26 cellular contexts compared by ENCODE assay signal in genomic region chr7:3140834-3141233, GRCh38.
"Had no signal": no experiment of that assay in that cellular context is flagged by ENCODE, and none has a peak within 500 bp of the region (broad histone marks: within the 10 kb centered on the region; RNA-seq: fewer than 3 reads in every experiment).

No MANE protein-coding gene starts in this region.

- ATAC-seq: activated naive CD4-positive, alpha-beta T cell treated with anti-CD3 and anti-CD28 coated beads, Interleukin-2, amount 50 U/mL, for 72 hours; activated naive CD8-positive, alpha-beta T cell treated with anti-CD3 and anti-CD28 coated beads, Interleukin-2, amount 50 U/mL, for 24 hours; body of pancreas had no signal

- H3K27me3 ChIP-seq: ascending aorta, body of pancreas, Peyer's patch, SJSA1 had no signal

- H3K9me3 ChIP-seq: ascending aorta, Peyer's patch, SJSA1 had no signal

- H3K36me3 ChIP-seq: ascending aorta, Peyer's patch, SJSA1 had no signal

- H3K27ac ChIP-seq: ascending aorta, body of pancreas, Peyer's patch, RWPE1, SJSA1 had no signal

- DNase-seq: activated B cell treated with CpG ODN at 0.5 μM for 24 hours; activated CD4-positive, alpha-beta T cell treated with anti-CD3 and anti-CD28 coated beads for 1 hour; activated CD4-positive, alpha-beta T cell treated with anti-CD3 and anti-CD28 coated beads, Interleukin-2, amount 10 ng/mL, durations not matched to agents 24 days and 14 days; activated CD4-positive, alpha-beta T cell treated with anti-CD3 and anti-CD28 coated beads, Interleukin-2, amount 50 U/mL, for 48 hours; activated naive CD4-positive, alpha-beta T cell treated with Interleukin-2 at 50 U/mL for 16 hours; activated naive CD8-positive, alpha-beta T cell treated with anti-CD3 and anti-CD28 coated beads, Interleukin-2, amount 50 U/mL, for 24 hours; activated T-cell treated with anti-CD3 and anti-CD28 coated beads for 4 hours; amniotic stem cell; body of pancreas; central memory CD4-positive, alpha-beta T cell; Kasumi-1; KBM-7; NCI-H1048; NCI-H146; NCI-H187 treated with DMSO at 0.1 percent for 48 hours; NCI-H2081 treated with DMSO at 0.1 percent for 48 hours; NCI-H446; NCI-H524; SHP77; T-helper 9 cell had no signal

- H3K27ac Mint-ChIP-seq: activated B cell treated with CpG ODN at 0.5 μM for 24 hours; activated CD4-positive, alpha-beta T cell treated with anti-CD3 and anti-CD28 coated beads, Interleukin-2, amount 10 ng/mL, durations not matched to agents 24 days and 14 days; activated naive CD4-positive, alpha-beta T cell treated with anti-CD3 and anti-CD28 coated beads, Interleukin-2, amount 50 U/mL, for 72 hours; activated naive CD8-positive, alpha-beta T cell treated with anti-CD3 and anti-CD28 coated beads, Interleukin-2, amount 50 U/mL, for 24 hours; T-helper 1 cell treated with Interleukin-12 subunit alpha and Interleukin-12 subunit beta and Interleukin-4 antibody, amounts not matched to agents 30 μg/mL and 1 μg/mL, for 36 hours had no signal

- H3K36me3 Mint-ChIP-seq: activated naive CD4-positive, alpha-beta T cell treated with anti-CD3 and anti-CD28 coated beads, Interleukin-2, amount 50 U/mL, for 72 hours had no signal

- H3K27me3 Mint-ChIP-seq: activated naive CD8-positive, alpha-beta T cell treated with anti-CD3 and anti-CD28 coated beads, Interleukin-2, amount 50 U/mL, for 24 hours had no signal

- H3K4me3 ChIP-seq: ascending aorta, body of pancreas, Peyer's patch, SJSA1 had no signal

- H3K9me3 Mint-ChIP-seq: activated B cell treated with CpG ODN at 0.5 μM for 24 hours; activated naive CD4-positive, alpha-beta T cell treated with anti-CD3 and anti-CD28 coated beads, Interleukin-2, amount 50 U/mL, for 72 hours; activated naive CD8-positive, alpha-beta T cell treated with anti-CD3 and anti-CD28 coated beads, Interleukin-2, amount 50 U/mL, for 24 hours; T-helper 1 cell treated with Interleukin-12 subunit alpha and Interleukin-12 subunit beta and Interleukin-4 antibody, amounts not matched to agents 30 μg/mL and 1 μg/mL, for 36 hours had no signal

- H3K4me3 Mint-ChIP-seq: activated B cell treated with CpG ODN at 0.5 μM for 24 hours; activated CD4-positive, alpha-beta T cell treated with anti-CD3 and anti-CD28 coated beads, Interleukin-2, amount 10 ng/mL, durations not matched to agents 24 days and 14 days; activated naive CD8-positive, alpha-beta T cell treated with anti-CD3 and anti-CD28 coated beads, Interleukin-2, amount 50 U/mL, for 24 hours; T-helper 1 cell treated with Interleukin-12 subunit alpha and Interleukin-12 subunit beta and Interleukin-4 antibody, amounts not matched to agents 30 μg/mL and 1 μg/mL, for 36 hours had no signal

- H3K4me1 ChIP-seq: ascending aorta, Peyer's patch, SJSA1 had no signal

- H3K4me1 Mint-ChIP-seq: activated CD4-positive, alpha-beta T cell treated with anti-CD3 and anti-CD28 coated beads, Interleukin-2, amount 10 ng/mL, durations not matched to agents 24 days and 14 days; activated naive CD8-positive, alpha-beta T cell treated with anti-CD3 and anti-CD28 coated beads, Interleukin-2, amount 50 U/mL, for 24 hours had no signal
